1 cellular context compared by ENCODE assay signal in genomic region chr1:28926629-28927441, GRCh38.
TF ChIP-seq lines count a peak whose summit lies in the region.

No MANE protein-coding gene starts in this region.

TF ChIP-seq in K562, 482 proteins besides CTCF, POLR2A, EP300 and RAD21 (continued from another document and continues in another):
- TF ChIP-seq, protein P1, sequence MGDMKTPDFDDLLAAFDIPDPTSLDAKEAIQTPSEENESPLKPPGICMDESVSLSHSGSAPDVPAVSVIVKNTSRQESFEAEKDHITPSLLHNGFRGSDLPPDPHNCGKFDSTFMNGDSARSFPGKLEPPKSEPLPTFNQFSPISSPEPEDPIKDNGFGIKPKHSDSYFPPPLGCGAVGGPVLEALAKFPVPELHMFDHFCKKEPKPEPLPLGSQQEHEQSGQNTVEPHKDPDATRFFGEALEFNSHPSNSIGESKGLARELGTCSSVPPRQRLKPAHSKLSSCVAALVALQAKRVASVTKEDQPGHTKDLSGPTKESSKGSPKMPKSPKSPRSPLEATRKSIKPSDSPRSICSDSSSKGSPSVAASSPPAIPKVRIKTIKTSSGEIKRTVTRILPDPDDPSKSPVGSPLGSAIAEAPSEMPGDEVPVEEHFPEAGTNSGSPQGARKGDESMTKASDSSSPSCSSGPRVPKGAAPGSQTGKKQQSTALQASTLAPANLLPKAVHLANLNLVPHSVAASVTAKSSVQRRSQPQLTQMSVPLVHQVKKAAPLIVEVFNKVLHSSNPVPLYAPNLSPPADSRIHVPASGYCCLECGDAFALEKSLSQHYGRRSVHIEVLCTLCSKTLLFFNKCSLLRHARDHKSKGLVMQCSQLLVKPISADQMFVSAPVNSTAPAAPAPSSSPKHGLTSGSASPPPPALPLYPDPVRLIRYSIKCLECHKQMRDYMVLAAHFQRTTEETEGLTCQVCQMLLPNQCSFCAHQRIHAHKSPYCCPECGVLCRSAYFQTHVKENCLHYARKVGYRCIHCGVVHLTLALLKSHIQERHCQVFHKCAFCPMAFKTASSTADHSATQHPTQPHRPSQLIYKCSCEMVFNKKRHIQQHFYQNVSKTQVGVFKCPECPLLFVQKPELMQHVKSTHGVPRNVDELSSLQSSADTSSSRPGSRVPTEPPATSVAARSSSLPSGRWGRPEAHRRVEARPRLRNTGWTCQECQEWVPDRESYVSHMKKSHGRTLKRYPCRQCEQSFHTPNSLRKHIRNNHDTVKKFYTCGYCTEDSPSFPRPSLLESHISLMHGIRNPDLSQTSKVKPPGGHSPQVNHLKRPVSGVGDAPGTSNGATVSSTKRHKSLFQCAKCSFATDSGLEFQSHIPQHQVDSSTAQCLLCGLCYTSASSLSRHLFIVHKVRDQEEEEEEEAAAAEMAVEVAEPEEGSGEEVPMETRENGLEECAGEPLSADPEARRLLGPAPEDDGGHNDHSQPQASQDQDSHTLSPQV (IDR thresholded peaks at IDR 0.05) = peak; percentile 76; the same call in 1 of the 2 replicates
- TF ChIP-seq ZNF277 (CRISPR knock-in tag; IDR thresholded peaks at IDR 0.05; ENCODE audit: borderline replicate concordance) (no peak), MITF (IDR thresholded peaks at IDR 0.05) (peak; percentile 96), ETV5 (CRISPR knock-in tag; IDR thresholded peaks at IDR 0.05; ENCODE audit: low read depth) (peak; percentile 99), TEAD1 (CRISPR knock-in tag; IDR thresholded peaks at IDR 0.05) (no peak), MYNN (IDR thresholded peaks at IDR 0.05) (0 out of 2 replicates have a peak, but pooled peaks have one; percentile 56), MYNN (CRISPR knock-in tag; IDR thresholded peaks at IDR 0.05) (no peak), NRF1 (conservative IDR thresholded peaks at IDR 0.05 in 1 of 2, IDR thresholded peaks at IDR 0.05 in 1 of 2) (no peak; a peak in 1 of 4 replicates), MCM7 (IDR thresholded peaks at IDR 0.05) (no peak), ZNF511 (CRISPR knock-in tag; IDR thresholded peaks at IDR 0.05) (no peak), ZNF347 (CRISPR knock-in tag; IDR thresholded peaks at IDR 0.05; ENCODE audit: low read depth) (no peak), SFPQ (IDR thresholded peaks at IDR 0.05; ENCODE audit: low read depth, low read length) (no peak), RUNX1 (IDR thresholded peaks at IDR 0.05; ENCODE audit: low read depth) (no peak), ZNF253 (CRISPR knock-in tag; conservative IDR thresholded peaks at IDR 0.05) (no peak), ZNF830 (CRISPR knock-in tag; IDR thresholded peaks at IDR 0.05) (no peak), ZNF318 (IDR thresholded peaks at IDR 0.05; ENCODE audit: borderline replicate concordance in 1 of 2, low read depth in 1 of 2) (peak; percentile 10 to 81), EP400 (IDR thresholded peaks at IDR 0.05) (peak; percentile 87), DNMT1 (IDR thresholded peaks at IDR 0.05) (no peak), NCOA4 (IDR thresholded peaks at IDR 0.05; ENCODE audit: partially characterized antibody) (no peak), CHD1 (IDR thresholded peaks at IDR 0.05; ENCODE audit: low read length) (no peak), JUNB (CRISPR knock-in tag; conservative IDR thresholded peaks at IDR 0.05) (no peak), MXI1 (IDR thresholded peaks at IDR 0.05; ENCODE audit: low read depth, low read length) (no peak), SMARCE1 (IDR thresholded peaks at IDR 0.05) (peak; percentile 99), OTX1 (CRISPR knock-in tag; IDR thresholded peaks at IDR 0.05) (no peak), ZNF398 (CRISPR knock-in tag; IDR thresholded peaks at IDR 0.05) (no peak), ZNF561 (CRISPR knock-in tag; conservative IDR thresholded peaks at IDR 0.05) (no peak)
- TF ChIP-seq, protein P2, sequence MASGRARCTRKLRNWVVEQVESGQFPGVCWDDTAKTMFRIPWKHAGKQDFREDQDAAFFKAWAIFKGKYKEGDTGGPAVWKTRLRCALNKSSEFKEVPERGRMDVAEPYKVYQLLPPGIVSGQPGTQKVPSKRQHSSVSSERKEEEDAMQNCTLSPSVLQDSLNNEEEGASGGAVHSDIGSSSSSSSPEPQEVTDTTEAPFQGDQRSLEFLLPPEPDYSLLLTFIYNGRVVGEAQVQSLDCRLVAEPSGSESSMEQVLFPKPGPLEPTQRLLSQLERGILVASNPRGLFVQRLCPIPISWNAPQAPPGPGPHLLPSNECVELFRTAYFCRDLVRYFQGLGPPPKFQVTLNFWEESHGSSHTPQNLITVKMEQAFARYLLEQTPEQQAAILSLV (tag; IDR thresholded peaks at IDR 0.05) = no peak
- TF ChIP-seq, protein P3, sequence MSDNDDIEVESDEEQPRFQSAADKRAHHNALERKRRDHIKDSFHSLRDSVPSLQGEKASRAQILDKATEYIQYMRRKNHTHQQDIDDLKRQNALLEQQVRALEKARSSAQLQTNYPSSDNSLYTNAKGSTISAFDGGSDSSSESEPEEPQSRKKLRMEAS (CRISPR knock-in tag; IDR thresholded peaks at IDR 0.05) = no peak
- TF ChIP-seq, protein P4, sequence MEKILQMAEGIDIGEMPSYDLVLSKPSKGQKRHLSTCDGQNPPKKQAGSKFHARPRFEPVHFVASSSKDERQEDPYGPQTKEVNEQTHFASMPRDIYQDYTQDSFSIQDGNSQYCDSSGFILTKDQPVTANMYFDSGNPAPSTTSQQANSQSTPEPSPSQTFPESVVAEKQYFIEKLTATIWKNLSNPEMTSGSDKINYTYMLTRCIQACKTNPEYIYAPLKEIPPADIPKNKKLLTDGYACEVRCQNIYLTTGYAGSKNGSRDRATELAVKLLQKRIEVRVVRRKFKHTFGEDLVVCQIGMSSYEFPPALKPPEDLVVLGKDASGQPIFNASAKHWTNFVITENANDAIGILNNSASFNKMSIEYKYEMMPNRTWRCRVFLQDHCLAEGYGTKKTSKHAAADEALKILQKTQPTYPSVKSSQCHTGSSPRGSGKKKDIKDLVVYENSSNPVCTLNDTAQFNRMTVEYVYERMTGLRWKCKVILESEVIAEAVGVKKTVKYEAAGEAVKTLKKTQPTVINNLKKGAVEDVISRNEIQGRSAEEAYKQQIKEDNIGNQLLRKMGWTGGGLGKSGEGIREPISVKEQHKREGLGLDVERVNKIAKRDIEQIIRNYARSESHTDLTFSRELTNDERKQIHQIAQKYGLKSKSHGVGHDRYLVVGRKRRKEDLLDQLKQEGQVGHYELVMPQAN (IDR thresholded peaks at IDR 0.05; ENCODE audit: borderline replicate concordance) = peak; percentile 43; the same call in 1 of the 2 replicates
- TF ChIP-seq, protein P5, sequence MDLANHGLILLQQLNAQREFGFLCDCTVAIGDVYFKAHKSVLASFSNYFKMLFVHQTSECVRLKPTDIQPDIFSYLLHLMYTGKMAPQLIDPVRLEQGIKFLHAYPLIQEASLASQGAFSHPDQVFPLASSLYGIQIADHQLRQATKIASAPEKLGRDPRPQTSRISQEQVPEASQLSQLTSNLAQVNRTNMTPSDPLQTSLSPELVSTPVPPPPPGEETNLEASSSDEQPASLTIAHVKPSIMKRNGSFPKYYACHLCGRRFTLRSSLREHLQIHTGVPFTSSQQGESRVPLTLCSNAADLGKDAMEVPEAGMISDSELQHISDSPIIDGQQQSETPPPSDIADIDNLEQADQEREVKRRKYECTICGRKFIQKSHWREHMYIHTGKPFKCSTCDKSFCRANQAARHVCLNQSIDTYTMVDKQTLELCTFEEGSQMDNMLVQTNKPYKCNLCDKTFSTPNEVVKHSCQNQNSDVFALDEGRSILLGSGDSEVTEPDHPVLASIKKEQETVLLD (IDR thresholded peaks at IDR 0.05) = no peak; the same call in 1 of the 2 replicates
